8 cellular contexts compared by ENCODE assay signal in the genomic region with DNA sequence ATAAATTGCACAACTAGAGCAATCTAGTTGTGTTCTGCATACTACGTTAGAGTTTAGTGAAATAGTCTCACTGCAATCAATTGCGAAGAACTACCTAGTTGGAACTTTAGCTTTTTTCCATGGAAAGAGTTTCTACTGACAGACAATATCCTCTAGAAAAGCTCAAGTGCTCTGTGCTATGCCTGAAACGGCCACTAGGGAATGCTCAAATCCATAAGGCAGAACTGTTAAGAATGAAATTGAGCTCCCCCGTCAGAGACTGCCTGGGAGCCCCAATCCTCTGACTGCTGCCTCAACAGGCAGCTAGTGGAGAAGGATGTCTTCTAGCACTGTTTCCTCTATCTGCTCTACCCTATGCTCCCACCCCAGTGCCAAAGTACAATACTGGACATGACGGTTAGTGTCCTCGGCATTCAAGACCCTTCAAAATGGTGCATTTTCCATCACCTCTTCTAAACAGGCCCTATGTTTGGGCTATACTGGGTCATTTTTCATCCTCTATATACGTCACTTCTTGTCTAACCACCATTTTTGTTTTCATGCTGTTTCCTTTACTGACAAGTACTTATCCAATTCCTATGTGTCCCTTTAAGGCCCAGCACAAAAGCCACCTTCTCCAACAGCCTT. TPM values are rescaled to one million over a fixed set of nuclear protein-coding genes. Genes with fewer than 3 reads are reported as not detected.
A peak's percentile ranks its signal among the peaks of the same experiment; 100 is the strongest.
DNase-seq lines count a peak whose midpoint lies in the region; ATAC-seq and TF ChIP-seq lines count a peak whose summit lies in the region.

No MANE protein-coding gene starts in this region.

- H3K27me3 ChIP-seq in liver (ENCODE audit: control insufficient read depth in 4 of 4, insufficient read depth in 4 of 4, low read length in 3 of 4), result peaks cover 0 to 3% (median 0%) of the 10 kb centered on the region in 4 donors

- H3K27me3 Mint-ChIP-seq in activated B cell treated with CpG ODN at 0.5 μM for 24 hours, result peaks cover 2% of the 10 kb centered on the region
- H3K27me3 Mint-ChIP-seq in chondrocyte (ENCODE audit: low read depth), result no peaks in the 10 kb centered on the region

- no peak overlapping the region for H3K4me3 Mint-ChIP-seq in activated B cell treated with CpG ODN at 0.5 μM for 24 hours
- no peak overlapping the region for H3K4me3 Mint-ChIP-seq in chondrocyte (ENCODE audit: unreplicated experiment)

- H3K27ac Mint-ChIP-seq in activated B cell treated with CpG ODN at 0.5 μM for 24 hours, result no peak overlapping the region
- H3K27ac Mint-ChIP-seq in chondrocyte (ENCODE audit: unreplicated experiment), result no peak overlapping the region

- H3K36me3 Mint-ChIP-seq in activated B cell treated with CpG ODN at 0.5 μM for 24 hours (ENCODE audit: low read depth) (no peaks in the 10 kb centered on the region), chondrocyte (ENCODE audit: low read depth) (no peaks in the 10 kb centered on the region)

- peaks cover 0 to 13% (median 4%) of the 10 kb centered on the region in 4 donors for H3K4me1 ChIP-seq in liver (ENCODE audit: control insufficient read depth in 4 of 4, insufficient read depth in 4 of 4, low read length in 3 of 4)

- no peak overlapping the region for H3K4me3 ChIP-seq in liver (ENCODE audit: low read depth in 1 of 3, low read length in 3 of 3)

- H3K9me3 Mint-ChIP-seq in activated B cell treated with CpG ODN at 0.5 μM for 24 hours (no peaks in the 10 kb centered on the region), chondrocyte (ENCODE audit: low read depth) (no peaks in the 10 kb centered on the region)

- no peak for TF ChIP-seq CTCF in activated B cell treated with CpG ODN at 0.5 μM for 24 hours (IDR thresholded peaks at IDR 0.05)
- TF ChIP-seq CTCF in chondrocyte (IDR thresholded peaks at IDR 0.05), result peak; percentile 97
- TF ChIP-seq CTCF in liver (IDR thresholded peaks at IDR 0.05; ENCODE audit: low read depth, low read length, missing input control), result peak; percentile 75

- H3K9me3 ChIP-seq in liver (ENCODE audit: control insufficient read depth in 4 of 4, low read length in 3 of 4), result no peaks in the 10 kb centered on the region

- no peaks in the 10 kb centered on the region for H3K36me3 ChIP-seq in liver (ENCODE audit: control insufficient read depth in 4 of 4, insufficient read depth in 3 of 4, low read depth in 1 of 4, low read length in 3 of 4)

- peak; percentile 81 for ATAC-seq in HG02642 (IDR thresholded peaks at IDR 0.05; ENCODE audit: poor library complexity, unreplicated experiment)
- ATAC-seq in activated B cell treated with CpG ODN at 0.5 μM for 24 hours (ENCODE audit: low read depth), result peak; percentile 58

- peaks cover 3% of the 10 kb centered on the region for H3K4me1 Mint-ChIP-seq in activated B cell treated with CpG ODN at 0.5 μM for 24 hours
- peaks cover 33% of the 10 kb centered on the region for H3K4me1 Mint-ChIP-seq in chondrocyte (ENCODE audit: low read depth)

- 44% methylated on average over 7 of the region's 7 CpGs for WGBS in liver

- intact Hi-C loops in activated B cell treated with CpG ODN at 0.5 μM for 24 hours (cut with micrococcal nuclease), result loop anchor here (1.0 kb wide), 3 partner anchors 127 to 539 kb away; partner anchors contain the start of gene RAP2C

- POLR2A ChIA-PET in activated B cell treated with CpG ODN at 0.5 μM for 24 hours (lab: Charles Lee), result interaction anchor here (1.1 kb wide), 1 partner anchor 124 kb away, joined by 5 read pairs; no protein-coding TSS in a partner anchor

- H3K9ac ChIP-seq in liver (ENCODE audit: low read depth in 1 of 2, low read length in 2 of 2), result no peak overlapping the region

- H3K27ac ChIP-seq in liver (ENCODE audit: low read depth in 1 of 2, low read length in 2 of 2), result no peak overlapping the region

- TF ChIP-seq RAD21 in liver (IDR thresholded peaks at IDR 0.05), result peak; percentile 78 to 84

- CTCF ChIA-PET in activated B cell treated with CpG ODN at 0.5 μM for 24 hours (lab: Charles Lee), result interaction anchor here (0.6 to 3.3 kb wide), 12 partner anchors 10 to 539 kb away, joined by 3 to 39 read pairs (median 4); partner anchors contain the start of gene RAP2C

- DNase-seq in NCI-H524 (lab: John Stamatoyannopoulos, UW) (peak; percentile 18 to 76), NCI-H524 treated with DMSO at 0.1 percent for 48 hours (lab: John Stamatoyannopoulos, UW) (no peak), NCI-H2029 treated with DMSO at 0.1 percent for 48 hours (lab: John Stamatoyannopoulos, UW) (peak; percentile 37), activated B cell treated with CpG ODN at 0.5 μM for 24 hours (no peak), chondrocyte (ENCODE audit: low spot score) (no peak)
- peak; percentile 0 to 1 for DNase-seq in stimulated activated CD8-positive, alpha-beta memory T cell treated with anti-CD3 and anti-CD28 coated beads, Interleukin-15, amount 100 ng/mL, for 48 hours (ENCODE audit: low read depth in 2 of 2)

TF ChIP-seq in liver, 16 proteins besides CTCF, POLR2A, EP300 and RAD21:
- no peak for TF ChIP-seq TAF1 (conservative IDR thresholded peaks at IDR 0.05)
- no peak for TF ChIP-seq SP1 (IDR thresholded peaks at IDR 0.05)
- TF ChIP-seq ZBTB33 (IDR thresholded peaks at IDR 0.05), result no peak
- TF ChIP-seq GABPA (IDR thresholded peaks at IDR 0.05 in 1 of 2, conservative IDR thresholded peaks at IDR 0.05 in 1 of 2), result no peak
- TF ChIP-seq NR2F2 (IDR thresholded peaks at IDR 0.05), result no peak
- TF ChIP-seq HNF4G (IDR thresholded peaks at IDR 0.05), result no peak
TF ChIP-seq in liver: peak in this region for 0.

RNA-seq across cellular contexts. Expression of gene FRMD7, which starts 35.3 kb away (rescaled TPM):
- total RNA-seq in activated B cell treated with CpG ODN at 0.5 μM for 24 hours, result not detected in 2 replicates
- total RNA-seq in chondrocyte, result 0.21 to 0.34 TPM (median 0.25 TPM) in 3 replicates
- under 1 TPM in 1 of 2 donors, not detected in 1; 0.08 TPM for total RNA-seq in liver
- polyA plus RNA-seq in liver, result under 1 TPM; 0.03 to 0.14 TPM

Comparison
In these comparisons a context has a peak if more than half of its experiments do, and no peak if none do; other contexts are left out.
1. DNase-seq: peak in NCI-H524 (2 of 2), NCI-H2029 treated with DMSO at 0.1 percent for 48 hours (single experiment) and stimulated activated CD8-positive, alpha-beta memory T cell treated with anti-CD3 and anti-CD28 coated beads, Interleukin-15, amount 100 ng/mL, for 48 hours (2 of 2); none in NCI-H524 treated with DMSO at 0.1 percent for 48 hours (single experiment), activated B cell treated with CpG ODN at 0.5 μM for 24 hours (single experiment) and chondrocyte (single experiment).